In the genomic region with DNA sequence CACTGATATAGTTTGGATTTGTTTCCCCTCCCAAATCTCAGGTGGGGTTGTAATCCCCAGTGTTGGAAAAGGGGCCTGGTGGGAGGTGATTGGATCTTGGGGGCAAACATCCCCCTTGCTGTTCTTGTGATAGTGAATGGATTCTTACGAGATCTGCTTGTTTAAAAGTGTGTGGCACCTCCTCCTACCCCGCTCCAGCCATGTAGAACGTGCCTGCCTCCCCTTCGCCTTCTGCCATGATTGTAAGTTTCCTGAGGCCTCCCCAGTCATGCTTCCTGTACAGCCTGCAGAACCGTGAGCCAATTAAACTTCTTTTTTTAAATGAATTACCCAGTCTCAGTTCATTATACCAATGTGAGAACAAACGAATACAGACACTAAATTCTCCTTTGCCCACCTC, we compare ENCODE assay signal across 1 cellular context.
A peak's percentile ranks its signal among the peaks of the same experiment; 100 is the strongest.
TF ChIP-seq lines count a peak whose summit lies in the region.

No MANE protein-coding gene starts in this region.

TF ChIP-seq in HepG2, 621 proteins besides CTCF, POLR2A, EP300 and RAD21 (continued from another document):
- TF ChIP-seq, protein P1, sequence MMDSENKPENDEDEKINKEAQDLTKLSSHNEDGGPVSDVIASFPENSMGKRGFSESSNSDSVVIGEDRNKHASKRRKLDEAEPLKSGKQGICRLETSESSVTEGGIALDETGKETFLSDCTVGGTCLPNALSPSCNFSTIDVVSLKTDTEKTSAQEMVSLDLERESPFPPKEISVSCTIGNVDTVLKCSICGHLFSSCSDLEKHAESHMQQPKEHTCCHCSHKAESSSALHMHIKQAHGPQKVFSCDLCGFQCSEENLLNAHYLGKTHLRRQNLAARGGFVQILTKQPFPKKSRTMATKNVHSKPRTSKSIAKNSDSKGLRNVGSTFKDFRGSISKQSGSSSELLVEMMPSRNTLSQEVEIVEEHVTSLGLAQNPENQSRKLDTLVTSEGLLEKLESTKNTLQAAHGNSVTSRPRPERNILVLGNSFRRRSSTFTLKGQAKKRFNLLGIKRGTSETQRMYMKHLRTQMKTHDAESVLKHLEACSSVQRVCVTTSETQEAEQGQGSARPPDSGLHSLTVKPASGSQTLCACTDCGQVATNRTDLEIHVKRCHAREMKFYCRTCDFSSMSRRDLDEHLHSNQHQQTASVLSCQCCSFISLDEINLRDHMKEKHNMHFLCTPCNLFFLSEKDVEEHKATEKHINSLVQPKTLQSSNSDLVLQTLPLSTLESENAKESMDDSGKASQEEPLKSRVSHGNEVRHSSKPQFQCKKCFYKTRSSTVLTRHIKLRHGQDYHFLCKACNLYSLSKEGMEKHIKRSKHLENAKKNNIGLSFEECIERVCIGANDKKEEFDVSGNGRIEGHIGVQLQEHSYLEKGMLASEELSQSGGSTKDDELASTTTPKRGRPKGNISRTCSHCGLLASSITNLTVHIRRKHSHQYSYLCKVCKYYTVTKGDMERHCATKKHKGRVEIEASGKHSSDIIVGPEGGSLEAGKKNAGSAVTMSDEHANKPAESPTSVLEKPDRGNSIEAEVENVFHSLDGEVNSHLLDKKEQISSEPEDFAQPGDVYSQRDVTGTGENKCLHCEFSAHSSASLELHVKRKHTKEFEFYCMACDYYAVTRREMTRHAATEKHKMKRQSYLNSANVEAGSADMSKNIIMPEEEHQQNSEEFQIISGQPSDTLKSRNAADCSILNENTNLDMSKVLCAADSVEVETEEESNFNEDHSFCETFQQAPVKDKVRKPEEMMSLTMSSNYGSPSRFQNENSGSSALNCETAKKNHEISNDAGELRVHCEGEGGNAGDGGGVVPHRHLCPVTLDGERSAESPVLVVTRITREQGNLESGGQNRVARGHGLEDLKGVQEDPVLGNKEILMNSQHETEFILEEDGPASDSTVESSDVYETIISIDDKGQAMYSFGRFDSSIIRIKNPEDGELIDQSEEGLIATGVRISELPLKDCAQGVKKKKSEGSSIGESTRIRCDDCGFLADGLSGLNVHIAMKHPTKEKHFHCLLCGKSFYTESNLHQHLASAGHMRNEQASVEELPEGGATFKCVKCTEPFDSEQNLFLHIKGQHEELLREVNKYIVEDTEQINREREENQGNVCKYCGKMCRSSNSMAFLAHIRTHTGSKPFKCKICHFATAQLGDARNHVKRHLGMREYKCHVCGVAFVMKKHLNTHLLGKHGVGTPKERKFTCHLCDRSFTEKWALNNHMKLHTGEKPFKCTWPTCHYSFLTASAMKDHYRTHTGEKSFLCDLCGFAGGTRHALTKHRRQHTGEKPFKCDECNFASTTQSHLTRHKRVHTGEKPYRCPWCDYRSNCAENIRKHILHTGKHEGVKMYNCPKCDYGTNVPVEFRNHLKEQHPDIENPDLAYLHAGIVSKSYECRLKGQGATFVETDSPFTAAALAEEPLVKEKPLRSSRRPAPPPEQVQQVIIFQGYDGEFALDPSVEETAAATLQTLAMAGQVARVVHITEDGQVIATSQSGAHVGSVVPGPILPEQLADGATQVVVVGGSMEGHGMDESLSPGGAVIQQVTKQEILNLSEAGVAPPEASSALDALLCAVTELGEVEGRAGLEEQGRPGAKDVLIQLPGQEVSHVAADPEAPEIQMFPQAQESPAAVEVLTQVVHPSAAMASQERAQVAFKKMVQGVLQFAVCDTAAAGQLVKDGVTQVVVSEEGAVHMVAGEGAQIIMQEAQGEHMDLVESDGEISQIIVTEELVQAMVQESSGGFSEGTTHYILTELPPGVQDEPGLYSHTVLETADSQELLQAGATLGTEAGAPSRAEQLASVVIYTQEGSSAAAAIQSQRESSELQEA (CRISPR knock-in tag; IDR thresholded peaks at IDR 0.05; ENCODE audit: not compliant biosample characterization) = no peak
- TF ChIP-seq, protein P2, sequence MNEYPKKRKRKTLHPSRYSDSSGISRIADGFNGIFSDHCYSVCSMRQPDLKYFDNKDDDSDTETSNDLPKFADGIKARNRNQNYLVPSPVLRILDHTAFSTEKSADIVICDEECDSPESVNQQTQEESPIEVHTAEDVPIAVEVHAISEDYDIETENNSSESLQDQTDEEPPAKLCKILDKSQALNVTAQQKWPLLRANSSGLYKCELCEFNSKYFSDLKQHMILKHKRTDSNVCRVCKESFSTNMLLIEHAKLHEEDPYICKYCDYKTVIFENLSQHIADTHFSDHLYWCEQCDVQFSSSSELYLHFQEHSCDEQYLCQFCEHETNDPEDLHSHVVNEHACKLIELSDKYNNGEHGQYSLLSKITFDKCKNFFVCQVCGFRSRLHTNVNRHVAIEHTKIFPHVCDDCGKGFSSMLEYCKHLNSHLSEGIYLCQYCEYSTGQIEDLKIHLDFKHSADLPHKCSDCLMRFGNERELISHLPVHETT (CRISPR knock-in tag; conservative IDR thresholded peaks at IDR 0.05) = no peak
- TF ChIP-seq, protein P3, sequence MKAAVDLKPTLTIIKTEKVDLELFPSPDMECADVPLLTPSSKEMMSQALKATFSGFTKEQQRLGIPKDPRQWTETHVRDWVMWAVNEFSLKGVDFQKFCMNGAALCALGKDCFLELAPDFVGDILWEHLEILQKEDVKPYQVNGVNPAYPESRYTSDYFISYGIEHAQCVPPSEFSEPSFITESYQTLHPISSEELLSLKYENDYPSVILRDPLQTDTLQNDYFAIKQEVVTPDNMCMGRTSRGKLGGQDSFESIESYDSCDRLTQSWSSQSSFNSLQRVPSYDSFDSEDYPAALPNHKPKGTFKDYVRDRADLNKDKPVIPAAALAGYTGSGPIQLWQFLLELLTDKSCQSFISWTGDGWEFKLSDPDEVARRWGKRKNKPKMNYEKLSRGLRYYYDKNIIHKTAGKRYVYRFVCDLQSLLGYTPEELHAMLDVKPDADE (CRISPR knock-in tag; IDR thresholded peaks at IDR 0.05) = no peak
- peak; percentile 74; the same call in 1 of the 2 replicates for TF ChIP-seq ZNF431 (CRISPR knock-in tag; IDR thresholded peaks at IDR 0.05; ENCODE audit: borderline replicate concordance, low read depth)
